15 cellular contexts compared by ENCODE assay signal in the genomic region with DNA sequence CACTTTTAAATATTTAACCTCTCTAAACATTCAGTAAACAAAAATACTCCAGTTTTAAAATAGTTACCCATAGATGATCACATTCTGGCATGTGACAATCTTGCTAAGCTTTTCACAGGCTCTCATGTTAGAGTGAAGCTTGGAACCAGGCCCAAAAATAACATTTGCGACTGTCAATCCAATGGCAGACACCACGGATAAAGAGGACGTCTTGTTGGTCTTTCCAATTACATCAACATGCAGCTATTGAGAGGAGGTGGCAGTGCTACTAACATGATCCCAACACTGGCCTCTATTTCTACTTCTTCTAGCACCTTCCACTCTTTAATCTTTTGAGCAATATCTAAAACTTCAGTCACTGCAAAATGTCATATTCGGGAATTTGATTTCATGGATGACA.
DNase-seq lines count a peak whose midpoint lies in the region; ATAC-seq and TF ChIP-seq lines count a peak whose summit lies in the region.
"Had no signal": no experiment of that assay in that cellular context is flagged by ENCODE, and none has a peak within 500 bp of the region (broad histone marks: within the 10 kb centered on the region; RNA-seq: fewer than 3 reads in every experiment).

No MANE protein-coding gene starts in this region.

- 24 to 43% (median 29%) methylated on average over 4 of the region's 4 CpGs for WGBS in heart left ventricle, 4 donors
- WGBS in heart right ventricle, 2 donors, result 24 to 34% methylated on average over 4 of the region's 4 CpGs
- 30 to 40% (median 34%) methylated on average over 4 of the region's 4 CpGs for WGBS in psoas muscle, 3 donors

- intact Hi-C loops in heart left ventricle (cut with DNase I) (no loop called here), left ventricle myocardium inferior (cut with micrococcal nuclease) (no loop called here), heart right ventricle (cut with DNase I) (no loop called here), psoas muscle (cut with DNase I) (loop anchor here in 1 of 2 donors (5.0 kb wide), 1 partner anchor 1830 kb away; no protein-coding TSS in a partner anchor)

- H3K9me3 ChIP-seq in heart left ventricle (no peaks in the 10 kb centered on the region), left ventricle myocardium inferior (replicated peaks) (no peaks in the 10 kb centered on the region), heart right ventricle (no peaks in the 10 kb centered on the region), psoas muscle (no peaks in the 10 kb centered on the region)
- H3K9me3 ChIP-seq: BE2C, Caco-2 had no signal

- H3K4me3 ChIP-seq in heart left ventricle (no peak overlapping the region), left ventricle myocardium inferior (no peak overlapping the region), heart right ventricle (no peak overlapping the region), psoas muscle (no peak overlapping the region)

- TF ChIP-seq CTCF in heart left ventricle (IDR thresholded peaks at IDR 0.05) (no peak), left ventricle myocardium inferior (IDR thresholded peaks at IDR 0.05; ENCODE audit: borderline replicate concordance) (no peak), heart right ventricle (IDR thresholded peaks at IDR 0.05) (no peak), psoas muscle (IDR thresholded peaks at IDR 0.05) (no peak)

- H3K36me3 ChIP-seq in heart left ventricle (no peaks in the 10 kb centered on the region), left ventricle myocardium inferior (no peaks in the 10 kb centered on the region), heart right ventricle (no peaks in the 10 kb centered on the region), psoas muscle (ENCODE audit: insufficient read depth in 1 of 2, low read depth in 1 of 2) (no peaks in the 10 kb centered on the region)
- H3K36me3 ChIP-seq: BE2C had no signal

- DNase-seq in heart left ventricle (peak in 1 of 5 donors; percentile 19), left ventricle myocardium inferior (no peak), heart right ventricle (peak in 1 of 2 donors; percentile 15), psoas muscle (no peak), NOMO-1 (lab: John Stamatoyannopoulos, UW; ENCODE audit: unreplicated experiment in 2 of 2) (no peak), midbrain (lab: John Stamatoyannopoulos, UW) (no peak)
- DNase-seq in activated naive CD4-positive, alpha-beta T cell treated with Interleukin-2 at 50 U/mL for 16 hours, result no peak
- DNase-seq: BE2C; Caco-2; CD8-positive, alpha-beta T cell; DND-41; GDM1; GOT3; H9 had no signal

- H3K27me3 ChIP-seq in heart left ventricle (no peaks in the 10 kb centered on the region), left ventricle myocardium inferior (ENCODE audit: low read depth) (no peaks in the 10 kb centered on the region), heart right ventricle (no peaks in the 10 kb centered on the region), psoas muscle (ENCODE audit: insufficient read depth in 3 of 3, low read length in 2 of 3) (no peaks in the 10 kb centered on the region)
- H3K27me3 ChIP-seq: BE2C had no signal

- H3K4me1 ChIP-seq in heart left ventricle (no peaks in the 10 kb centered on the region), left ventricle myocardium inferior (peaks cover 3% of the 10 kb centered on the region), heart right ventricle (peaks cover 0 to 11% (median 0%) of the 10 kb centered on the region in 9 donors), psoas muscle (peaks cover 3% of the 10 kb centered on the region)
- H3K4me1 ChIP-seq: BE2C, Caco-2 had no signal

- H3K27ac ChIP-seq in heart left ventricle, result peak overlapping the region in 3 of 12 donors; percentile 20 to 44 (median 28)
- no peak overlapping the region for H3K27ac ChIP-seq in left ventricle myocardium inferior (replicated peaks)
- H3K27ac ChIP-seq in heart right ventricle, result peak overlapping the region in 1 of 10 donors; percentile 16
- no peak overlapping the region for H3K27ac ChIP-seq in psoas muscle
- H3K27ac ChIP-seq: C4-2B had no signal

- TF ChIP-seq POLR2A in heart left ventricle (IDR thresholded peaks at IDR 0.05), result no peak

- ATAC-seq in heart left ventricle, result peak; percentile 61 to 96 (median 90)
- peak in 7 of 8 donors; percentile 46 to 93 (median 74) for ATAC-seq in heart right ventricle
- peak in 3 of 4 donors; percentile 76 to 88 (median 81) for ATAC-seq in psoas muscle
- ATAC-seq: CD8-positive, alpha-beta T cell had no signal
